ENCODE assay signal across 9 cellular contexts in genomic region chr22:36362077-36362476, GRCh38. TPM values are rescaled to one million over a fixed set of nuclear protein-coding genes. Genes with fewer than 3 reads are reported as not detected.
DNase-seq lines count a peak whose midpoint lies in the region; ATAC-seq and TF ChIP-seq lines count a peak whose summit lies in the region.
"Had no signal": no experiment of that assay in that cellular context is flagged by ENCODE, and none has a peak within 500 bp of the region (broad histone marks: within the 10 kb centered on the region; RNA-seq: fewer than 3 reads in every experiment).

No MANE protein-coding gene starts in this region.

- H3K9me3 ChIP-seq in mucosa of rectum (ENCODE audit: control insufficient read depth in 2 of 2, low read length in 2 of 2): no peaks in the 10 kb centered on the region

- no peak overlapping the region for H3K4me3 ChIP-seq in mucosa of rectum (ENCODE audit: low read length in 2 of 2)

- CTCF ChIA-PET in activated naive CD4-positive, alpha-beta T cell treated with anti-CD3 and anti-CD28 coated beads, Interleukin-2, amount 10 ng/mL, durations not matched to agents 7 days and 5 days (lab: Charles Lee): interaction anchor here (1.2 to 1.8 kb wide), 2 partner anchors 10 to 28 kb away, joined by 3 to 4 read pairs; no protein-coding TSS in a partner anchor

- H3K27me3 Mint-ChIP-seq in activated naive CD4-positive, alpha-beta T cell treated with anti-CD3 and anti-CD28 coated beads, Interleukin-2, amount 10 ng/mL, durations not matched to agents 7 days and 5 days: no peaks in the 10 kb centered on the region
- H3K27me3 Mint-ChIP-seq in chondrocyte (ENCODE audit: low read depth): no peaks in the 10 kb centered on the region
- no peaks in the 10 kb centered on the region for H3K27me3 Mint-ChIP-seq in type B pancreatic cell

- H3K27ac Mint-ChIP-seq in activated naive CD4-positive, alpha-beta T cell treated with anti-CD3 and anti-CD28 coated beads, Interleukin-2, amount 10 ng/mL, durations not matched to agents 7 days and 5 days: peak overlapping the region; percentile 67
- H3K27ac Mint-ChIP-seq in chondrocyte (ENCODE audit: unreplicated experiment): peak overlapping the region; percentile 96
- peak overlapping the region; percentile 85 for H3K27ac Mint-ChIP-seq in type B pancreatic cell

- no peak for DNase-seq in activated naive CD4-positive, alpha-beta T cell treated with anti-CD3 and anti-CD28 coated beads, Interleukin-2, amount 10 ng/mL, durations not matched to agents 7 days and 5 days
- no peak for DNase-seq in activated naive CD4-positive, alpha-beta T cell treated with Interleukin-2 at 50 U/mL for 16 hours
- DNase-seq in chondrocyte (ENCODE audit: low spot score) (no peak), type B pancreatic cell (ENCODE audit: extremely low spot score, unreplicated experiment) (no peak), kidney glomerular epithelial cell (lab: John Stamatoyannopoulos, UW) (no peak)
- DNase-seq: SW 1271 had no signal

- H3K4me1 Mint-ChIP-seq in activated naive CD4-positive, alpha-beta T cell treated with anti-CD3 and anti-CD28 coated beads, Interleukin-2, amount 10 ng/mL, durations not matched to agents 7 days and 5 days: peaks cover 99% of the 10 kb centered on the region
- H3K4me1 Mint-ChIP-seq in chondrocyte (ENCODE audit: low read depth): peaks cover 99% of the 10 kb centered on the region
- H3K4me1 Mint-ChIP-seq in type B pancreatic cell (ENCODE audit: unreplicated experiment): peaks cover 68% of the 10 kb centered on the region

- H3K27me3 ChIP-seq in mucosa of rectum (ENCODE audit: control insufficient read depth in 2 of 2, insufficient read depth in 2 of 2, low read length in 2 of 2): no peaks in the 10 kb centered on the region

- peaks cover 56% of the 10 kb centered on the region for H3K36me3 Mint-ChIP-seq in activated naive CD4-positive, alpha-beta T cell treated with anti-CD3 and anti-CD28 coated beads, Interleukin-2, amount 10 ng/mL, durations not matched to agents 7 days and 5 days
- peaks cover 16% of the 10 kb centered on the region for H3K36me3 Mint-ChIP-seq in chondrocyte (ENCODE audit: low read depth)
- H3K36me3 Mint-ChIP-seq in type B pancreatic cell: peaks cover 10% of the 10 kb centered on the region

- peak overlapping the region; percentile 40 to 71 for H3K27ac ChIP-seq in mucosa of rectum (ENCODE audit: low read depth in 2 of 2, low read length in 2 of 2)

- ATAC-seq in GM18909 (IDR thresholded peaks at IDR 0.05; ENCODE audit: poor library complexity, unreplicated experiment) (no peak), GM21786 (IDR thresholded peaks at IDR 0.05; ENCODE audit: unreplicated experiment) (no peak)

- H3K4me3 Mint-ChIP-seq in activated naive CD4-positive, alpha-beta T cell treated with anti-CD3 and anti-CD28 coated beads, Interleukin-2, amount 10 ng/mL, durations not matched to agents 7 days and 5 days: no peak overlapping the region
- no peak overlapping the region for H3K4me3 Mint-ChIP-seq in chondrocyte (ENCODE audit: unreplicated experiment)
- no peak overlapping the region for H3K4me3 Mint-ChIP-seq in type B pancreatic cell

- H3K4me1 ChIP-seq in mucosa of rectum (ENCODE audit: control insufficient read depth in 2 of 2, insufficient read depth in 2 of 2, low read length in 2 of 2): peaks cover 66 to 77% of the 10 kb centered on the region in 2 donors

- no peak for TF ChIP-seq CTCF in chondrocyte (IDR thresholded peaks at IDR 0.05)
- TF ChIP-seq CTCF in type B pancreatic cell (conservative IDR thresholded peaks at IDR 0.05): no peak

- H3K9me3 Mint-ChIP-seq in activated naive CD4-positive, alpha-beta T cell treated with anti-CD3 and anti-CD28 coated beads, Interleukin-2, amount 10 ng/mL, durations not matched to agents 7 days and 5 days: no peaks in the 10 kb centered on the region
- no peaks in the 10 kb centered on the region for H3K9me3 Mint-ChIP-seq in chondrocyte (ENCODE audit: low read depth)
- no peaks in the 10 kb centered on the region for H3K9me3 Mint-ChIP-seq in type B pancreatic cell

- peaks cover 3 to 32% of the 10 kb centered on the region in 2 donors for H3K36me3 ChIP-seq in mucosa of rectum (ENCODE audit: control insufficient read depth in 2 of 2, insufficient read depth in 2 of 2, low read length in 2 of 2)

- H3K9ac ChIP-seq in mucosa of rectum (ENCODE audit: low read depth in 1 of 2, low read length in 2 of 2): peak overlapping the region in 1 of 2 donors; percentile 1

RNA-seq across cellular contexts. Expression of gene MYH9, which starts 25.7 kb away (rescaled TPM):
- total RNA-seq in chondrocyte (1,046 to 1,908 TPM (median 1,853 TPM) in 3 replicates), type B pancreatic cell (ENCODE audit: low replicate concordance) (277 and 364 TPM in 2 replicates)
